25 cellular contexts compared by ENCODE assay signal in genomic region chr6:121917834-121918559, GRCh38.
DNase-seq lines count a peak whose midpoint lies in the region; ATAC-seq and TF ChIP-seq lines count a peak whose summit lies in the region.
"Had no signal": no experiment of that assay in that cellular context is flagged by ENCODE, and none has a peak within 500 bp of the region (broad histone marks: within the 10 kb centered on the region; RNA-seq: fewer than 3 reads in every experiment).

No MANE protein-coding gene starts in this region.

- H3K4me3 ChIP-seq in HCT116 (replicated peaks in 1 of 2; ENCODE audit: low read depth in 1 of 2, low read length in 2 of 2) (no peak overlapping the region), neural progenitor cell (no peak overlapping the region)
- H3K4me3 ChIP-seq: BLaER1 treated with 17β-estradiol and CSF1 and Interleukin-3, amounts not matched to agents 10 nM and 100 nM; GM12878; K562; MG63; right lobe of liver had no signal

- H3K9ac ChIP-seq in HCT116 (ENCODE audit: low read length) (no peak overlapping the region), neural progenitor cell (no peak overlapping the region)
- H3K9ac ChIP-seq: BLaER1 treated with 17β-estradiol and CSF1 and Interleukin-3, amounts not matched to agents 10 nM and 100 nM had no signal

- H2AFZ ChIP-seq in HCT116 (ENCODE audit: low read depth, low read length, poor library complexity, severe bottlenecking) (peak overlapping the region; percentile 81), neural progenitor cell (replicated peaks) (peak overlapping the region; percentile 11)

- H3K9me3 ChIP-seq in HCT116 (ENCODE audit: control insufficient read depth in 1 of 2, insufficient read depth in 1 of 2, low read depth in 1 of 2, low read length in 2 of 2) (no peaks in the 10 kb centered on the region), neural progenitor cell (ENCODE audit: low read depth) (no peaks in the 10 kb centered on the region)
- H3K9me3 ChIP-seq in CD4-positive, alpha-beta T cell (ENCODE audit: control insufficient read depth, low read length) = no peaks in the 10 kb centered on the region
- H3K9me3 ChIP-seq: BLaER1 treated with 17β-estradiol and CSF1 and Interleukin-3, amounts not matched to agents 10 nM and 100 nM; MG63; right lobe of liver had no signal

- TF ChIP-seq POLR2A in HCT116 (IDR thresholded peaks at IDR 0.05; ENCODE audit: borderline replicate concordance, extremely low read depth, insufficient read depth, insufficient read length) = no peak

- H4K20me1 ChIP-seq in HCT116 (ENCODE audit: insufficient read depth) = no peaks in the 10 kb centered on the region
- H4K20me1 ChIP-seq in neural progenitor cell (ENCODE audit: low read depth) = no peaks in the 10 kb centered on the region
- H4K20me1 ChIP-seq: BLaER1 treated with 17β-estradiol and CSF1 and Interleukin-3, amounts not matched to agents 10 nM and 100 nM had no signal

- in situ Hi-C loops in KBM-7 (cut with MboI; ENCODE audit: low pct_unique_long_range_greater_than_20kb, low sequenced_read_pairs) = no loop called here

- H3F3A ChIP-seq in neural progenitor cell (ENCODE audit: low read depth) = no peaks in the 10 kb centered on the region

- BruUV-seq in HCT116 (replicated peaks; lab: Mats Ljungman, UMichigan) = no TSS peak

- no peak for TF ChIP-seq RAD21 in HCT116 (IDR thresholded peaks at IDR 0.05; ENCODE audit: low read depth)

- CTCF ChIA-PET in HCT116 (lab: Charles Lee) (no interaction called here), RWPE1 (lab: Yijun Ruan, JAX) (no interaction called here)
- CTCF ChIA-PET in CD4-positive, alpha-beta T cell (lab: Charles Lee) = no interaction called here

- peak; percentile 53 for ATAC-seq in HCT116
- peak; percentile 90 for ATAC-seq in esophagus mucosa
- ATAC-seq in HG03439 (IDR thresholded peaks at IDR 0.05; ENCODE audit: unreplicated experiment) = no peak
- no peak for ATAC-seq in CD4-positive, alpha-beta T cell (ENCODE audit: poor library complexity)
- ATAC-seq: activated naive CD8-positive, alpha-beta T cell treated with anti-CD3 and anti-CD28 coated beads, Interleukin-2, amount 50 U/mL, for 24 hours; GM12878; K562; left colon; right lobe of liver had no signal

- no peaks in the 10 kb centered on the region for H3K27me3 Mint-ChIP-seq in neural progenitor cell (ENCODE audit: insufficient read depth, low read depth)
- H3K27me3 Mint-ChIP-seq in CD4-positive, alpha-beta T cell = no peaks in the 10 kb centered on the region
- H3K27me3 Mint-ChIP-seq: activated naive CD8-positive, alpha-beta T cell treated with anti-CD3 and anti-CD28 coated beads, Interleukin-2, amount 50 U/mL, for 24 hours; activated T-cell treated with anti-CD3 and anti-CD28 coated beads, Interleukin-2, amount 50 U/mL, for 24 hours; type B pancreatic cell had no signal

- H3K9me2 ChIP-seq in HCT116 (ENCODE audit: insufficient read depth) = no peaks in the 10 kb centered on the region; the same call in 1 of the 2 replicates

- DNase-seq in HCT116 (ENCODE audit: low read depth, low spot score) (peak; percentile 29), RWPE1 (ENCODE audit: low spot score) (peak; percentile 7), neural progenitor cell (ENCODE audit: low spot score) (no peak), KBM-7 (no peak)
- DNase-seq in CD4-positive, alpha-beta T cell = no peak
- DNase-seq: activated CD4-positive, alpha-beta T cell treated with anti-CD3 and anti-CD28 coated beads for 4 hours; activated naive CD8-positive, alpha-beta T cell treated with anti-CD3 and anti-CD28 coated beads, Interleukin-2, amount 50 U/mL, for 24 hours; activated T-cell treated with anti-CD3 and anti-CD28 coated beads, Interleukin-2, amount 50 U/mL, for 24 hours; erythroblast; hippocampal formation; left colon; MG63; NCI-H2081; NCI-H446 treated with DMSO at 0.1 percent for 48 hours; right lobe of liver; Right ventricle myocardium superior; stimulated activated CD4-positive, alpha-beta T cell treated with anti-CD3 and anti-CD28 coated beads, Interleukin-12 subunit alpha, Interleukin-12 subunit beta, amount 100 ng/mL, for 4 hours; stimulated activated CD4-positive, alpha-beta T cell treated with anti-CD3 and anti-CD28 coated beads, Interleukin-4, amount 100 ng/mL, for 1 hour had no signal

- TF ChIP-seq CTCF in HCT116 (IDR thresholded peaks at IDR 0.05 in 2 of 3, conservative IDR thresholded peaks at IDR 0.05 in 1 of 3; ENCODE audit: borderline replicate concordance in 1 of 3, insufficient read depth in 1 of 3, low read depth in 2 of 3, low read length in 2 of 3) (no peak), RWPE1 (conservative IDR thresholded peaks at IDR 0.05; ENCODE audit: low read depth) (no peak), neural progenitor cell (IDR thresholded peaks at IDR 0.05) (no peak)
- TF ChIP-seq CTCF in CD4-positive, alpha-beta T cell (IDR thresholded peaks at IDR 0.05) = no peak

- peaks cover 2% of the 10 kb centered on the region for H3K4me1 Mint-ChIP-seq in neural progenitor cell
- H3K4me1 Mint-ChIP-seq in CD4-positive, alpha-beta T cell (ENCODE audit: low read depth) = no peaks in the 10 kb centered on the region
- H3K4me1 Mint-ChIP-seq: activated naive CD8-positive, alpha-beta T cell treated with anti-CD3 and anti-CD28 coated beads, Interleukin-2, amount 50 U/mL, for 24 hours; brain had no signal

- no peak overlapping the region for H3K27ac ChIP-seq in HCT116 (ENCODE audit: low read depth, low read length)
- no peak overlapping the region for H3K27ac ChIP-seq in RWPE1
- H3K27ac ChIP-seq in neural progenitor cell = no peak overlapping the region
- H3K27ac ChIP-seq in CD4-positive, alpha-beta T cell (ENCODE audit: low read depth, low read length) = no peak overlapping the region
- H3K27ac ChIP-seq: BLaER1 treated with 17β-estradiol and CSF1 and Interleukin-3, amounts not matched to agents 10 nM and 100 nM; right lobe of liver had no signal

- H3K27ac Mint-ChIP-seq in neural progenitor cell = no peak overlapping the region
- no peak overlapping the region for H3K27ac Mint-ChIP-seq in CD4-positive, alpha-beta T cell
- H3K27ac Mint-ChIP-seq: activated naive CD8-positive, alpha-beta T cell treated with anti-CD3 and anti-CD28 coated beads, Interleukin-2, amount 50 U/mL, for 24 hours; activated T-cell treated with anti-CD3 and anti-CD28 coated beads, Interleukin-2, amount 50 U/mL, for 24 hours; brain; type B pancreatic cell had no signal

- no peak overlapping the region for H3K4me3 Mint-ChIP-seq in neural progenitor cell
- H3K4me3 Mint-ChIP-seq in CD4-positive, alpha-beta T cell = no peak overlapping the region
- H3K4me3 Mint-ChIP-seq: activated naive CD8-positive, alpha-beta T cell treated with anti-CD3 and anti-CD28 coated beads, Interleukin-2, amount 50 U/mL, for 24 hours; activated T-cell treated with anti-CD3 and anti-CD28 coated beads, Interleukin-2, amount 50 U/mL, for 24 hours; brain; type B pancreatic cell had no signal

- peaks cover 3 to 16% of the 10 kb centered on the region in 2 experiments; a peak in 3 of 4 replicates for H3K4me1 ChIP-seq in HCT116 (ENCODE audit: control insufficient read depth in 1 of 2, insufficient read depth in 2 of 2, low read length in 2 of 2)
- H3K4me1 ChIP-seq in neural progenitor cell = peaks cover 11% of the 10 kb centered on the region
- H3K4me1 ChIP-seq: BLaER1 treated with 17β-estradiol and CSF1 and Interleukin-3, amounts not matched to agents 10 nM and 100 nM; right lobe of liver had no signal

- POLR2A ChIA-PET in HCT116 (lab: Charles Lee) = interaction anchor here (1.8 kb wide), 1 partner anchor 12 kb away, joined by 3 read pairs; no protein-coding TSS in a partner anchor
- POLR2A ChIA-PET in RWPE1 (lab: Yijun Ruan, JAX; ENCODE audit: low non-redundant PET) = no interaction called here
- POLR2A ChIA-PET in CD4-positive, alpha-beta T cell (lab: Charles Lee) = no interaction called here

- no peaks in the 10 kb centered on the region for H3K27me3 ChIP-seq in HCT116 (ENCODE audit: insufficient read depth, low read length)
- no peaks in the 10 kb centered on the region for H3K27me3 ChIP-seq in neural progenitor cell
- no peaks in the 10 kb centered on the region for H3K27me3 ChIP-seq in CD4-positive, alpha-beta T cell (ENCODE audit: control insufficient read depth, insufficient read depth, low read length)
- H3K27me3 ChIP-seq: BLaER1 treated with 17β-estradiol and CSF1 and Interleukin-3, amounts not matched to agents 10 nM and 100 nM; MG63; right lobe of liver had no signal

- H3K4me2 ChIP-seq in HCT116 (ENCODE audit: low read length) (peak overlapping the region; percentile 29), neural progenitor cell (no peak overlapping the region)
- H3K4me2 ChIP-seq: BLaER1 treated with 17β-estradiol and CSF1 and Interleukin-3, amounts not matched to agents 10 nM and 100 nM had no signal

- intact Hi-C loops in HCT116 (cut with micrococcal nuclease) = no loop called here
- intact Hi-C loops in CD4-positive, alpha-beta T cell (cut with DNase I, micrococcal nuclease) = no loop called here

- no peaks in the 10 kb centered on the region for H3K79me2 ChIP-seq in HCT116 (ENCODE audit: insufficient read depth, low read length)
- no peaks in the 10 kb centered on the region for H3K79me2 ChIP-seq in neural progenitor cell (ENCODE audit: low read depth)

- peaks cover 2% of the 10 kb centered on the region for H3K9me3 Mint-ChIP-seq in neural progenitor cell
- no peaks in the 10 kb centered on the region for H3K9me3 Mint-ChIP-seq in CD4-positive, alpha-beta T cell
- H3K9me3 Mint-ChIP-seq: activated naive CD8-positive, alpha-beta T cell treated with anti-CD3 and anti-CD28 coated beads, Interleukin-2, amount 50 U/mL, for 24 hours; type B pancreatic cell had no signal

- H3K36me3 ChIP-seq in HCT116 (ENCODE audit: control insufficient read depth in 1 of 2, insufficient read depth in 2 of 2, low read length in 2 of 2) = no peaks in the 10 kb centered on the region
- no peaks in the 10 kb centered on the region for H3K36me3 ChIP-seq in neural progenitor cell
- H3K36me3 ChIP-seq: BLaER1 treated with 17β-estradiol and CSF1 and Interleukin-3, amounts not matched to agents 10 nM and 100 nM; MG63; right lobe of liver had no signal

- no peaks in the 10 kb centered on the region for H3K36me3 Mint-ChIP-seq in neural progenitor cell
- H3K36me3 Mint-ChIP-seq in CD4-positive, alpha-beta T cell (ENCODE audit: low read depth) = no peaks in the 10 kb centered on the region
- H3K36me3 Mint-ChIP-seq: brain, type B pancreatic cell had no signal

- RAD21 ChIA-PET in HCT116 (lab: Charles Lee; ENCODE audit: low non-redundant PET in 1 of 2, low total read pairs in 2 of 2, uncharacterized antibody in 2 of 2, unreplicated experiment in 2 of 2) = no interaction called here

TF ChIP-seq in HCT116, 20 proteins besides CTCF, POLR2A, EP300 and RAD21 (continues in another document):
- TF ChIP-seq ZNF274 (IDR thresholded peaks at IDR 0.05; ENCODE audit: low read depth, low read length) (no peak), TCF7L2 (IDR thresholded peaks at IDR 0.05; ENCODE audit: borderline replicate concordance, extremely low read depth, insufficient read depth, insufficient read length) (peak; percentile 77), ELF1 (IDR thresholded peaks at IDR 0.05; ENCODE audit: borderline replicate concordance, low read depth) (no peak)

Comparison
In these comparisons a context has a peak if more than half of its experiments do, and no peak if none do; other contexts are left out.
1. ATAC-seq: peak in HCT116 (single experiment) and esophagus mucosa (single experiment); none in HG03439 (single experiment) and CD4-positive, alpha-beta T cell (single experiment).
2. DNase-seq: peak in HCT116 (single experiment) and RWPE1 (single experiment); none in neural progenitor cell (single experiment), KBM-7 (single experiment) and CD4-positive, alpha-beta T cell (0 of 10).